In genomic region chr10:80487791-80488538, GRCh38 we compare ENCODE assay signal across 8 cellular contexts. TPM values are rescaled to one million over a fixed set of nuclear protein-coding genes. Genes with fewer than 3 reads are reported as not detected.
DNase-seq lines count a peak whose midpoint lies in the region; ATAC-seq and TF ChIP-seq lines count a peak whose summit lies in the region.

No MANE protein-coding gene starts in this region.

- peak overlapping the region; percentile 61 to 90 for H3K27ac Mint-ChIP-seq in activated naive CD4-positive, alpha-beta T cell treated with anti-CD3 and anti-CD28 coated beads, Interleukin-2, amount 50 U/mL, for 72 hours
- H3K27ac Mint-ChIP-seq in naive B cell = peak overlapping the region in 5 of 6 donors; percentile 37 to 85 (median 45)
- H3K27ac Mint-ChIP-seq in mesothelial cell of epicardium = no peak overlapping the region

- TF ChIP-seq CTCF in coronary artery (IDR thresholded peaks at IDR 0.05) (no peak), mesothelial cell of epicardium (IDR thresholded peaks at IDR 0.05; ENCODE audit: unreplicated experiment) (no peak)

- peaks cover 28 to 33% of the 10 kb centered on the region in 2 donors for H3K36me3 Mint-ChIP-seq in activated naive CD4-positive, alpha-beta T cell treated with anti-CD3 and anti-CD28 coated beads, Interleukin-2, amount 50 U/mL, for 72 hours
- H3K36me3 Mint-ChIP-seq in naive B cell (peaks cover 26 to 27% of the 10 kb centered on the region in 2 donors), mesothelial cell of epicardium (peaks cover 20% of the 10 kb centered on the region)

- peak; percentile 31 to 65 for ATAC-seq in activated naive CD4-positive, alpha-beta T cell treated with anti-CD3 and anti-CD28 coated beads, Interleukin-2, amount 50 U/mL, for 72 hours
- no peak for ATAC-seq in naive B cell (ENCODE audit: low read depth in 2 of 2)
- ATAC-seq in HG03175 (IDR thresholded peaks at IDR 0.05; ENCODE audit: unreplicated experiment) = no peak

- DNase-seq in CD1c-positive myeloid dendritic cell (ENCODE audit: extremely low spot score) = peak; percentile 85
- DNase-seq in SKM-1 treated with dmso at 0.1 percent for 144 hours (lab: John Stamatoyannopoulos, UW; ENCODE audit: unreplicated experiment) = peak; percentile 92
- peak in 1 of 2 donors; percentile 82 for DNase-seq in activated naive CD4-positive, alpha-beta T cell treated with anti-CD3 and anti-CD28 coated beads, Interleukin-2, amount 50 U/mL, for 72 hours (ENCODE audit: low spot score in 2 of 2)
- DNase-seq in naive B cell = no peak
- DNase-seq in NCI-H510A treated with DMSO at 0.1 percent for 48 hours (lab: John Stamatoyannopoulos, UW) = no peak
- DNase-seq in coronary artery (ENCODE audit: low spot score) = no peak
- no peak for DNase-seq in mesothelial cell of epicardium (ENCODE audit: low spot score in 2 of 2, unreplicated experiment in 2 of 2)

- H3K4me3 ChIP-seq in coronary artery = no peak overlapping the region

- peaks cover 54 to 73% (median 55%) of the 10 kb centered on the region in 3 donors for H3K4me1 Mint-ChIP-seq in naive B cell
- H3K4me1 Mint-ChIP-seq in mesothelial cell of epicardium = peaks cover 22% of the 10 kb centered on the region

- H3K4me3 Mint-ChIP-seq in naive B cell (peak overlapping the region in 1 of 8 donors; percentile 45), mesothelial cell of epicardium (no peak overlapping the region)

- H3K27me3 Mint-ChIP-seq in naive B cell (no peaks in the 10 kb centered on the region), mesothelial cell of epicardium (ENCODE audit: low read depth) (no peaks in the 10 kb centered on the region)

- H3K9me3 Mint-ChIP-seq in activated naive CD4-positive, alpha-beta T cell treated with anti-CD3 and anti-CD28 coated beads, Interleukin-2, amount 50 U/mL, for 72 hours = peaks cover 0 to 10% of the 10 kb centered on the region in 2 donors
- peaks cover 0 to 5% (median 0%) of the 10 kb centered on the region in 7 donors for H3K9me3 Mint-ChIP-seq in naive B cell
- H3K9me3 Mint-ChIP-seq in mesothelial cell of epicardium = no peaks in the 10 kb centered on the region

- peak overlapping the region in 1 of 2 donors; percentile 51 for H3K27ac ChIP-seq in coronary artery

RNA-seq across cellular contexts. Expression of gene TSPAN14, which starts 33.9 kb away (rescaled TPM):
- 10 to 100 TPM; 30.7 to 53.6 TPM for total RNA-seq in activated naive CD4-positive, alpha-beta T cell treated with anti-CD3 and anti-CD28 coated beads, Interleukin-2, amount 50 U/mL, for 72 hours
- polyA plus RNA-seq in naive B cell (ENCODE audit: low read depth in 6 of 6) = 10 to 100 TPM; 31.0 to 60.8 (median 38.1) TPM
- total RNA-seq in mesothelial cell of epicardium = 106 to 113 TPM (median 109 TPM) in 3 replicates

RNA-seq across cellular contexts. Expression of gene SH2D4B, which starts 49.7 kb away (rescaled TPM):
- under 1 TPM in 1 of 2 donors, not detected in 1; 0.14 TPM for total RNA-seq in activated naive CD4-positive, alpha-beta T cell treated with anti-CD3 and anti-CD28 coated beads, Interleukin-2, amount 50 U/mL, for 72 hours
- polyA plus RNA-seq in naive B cell (ENCODE audit: low read depth in 6 of 6) = under 1 TPM in 1 of 6 donors, not detected in 5; 0.19 TPM
- 0.27 to 0.29 TPM (median 0.27 TPM) in 3 replicates for total RNA-seq in mesothelial cell of epicardium

Comparison
In these comparisons a context has a peak if more than half of its experiments do, and no peak if none do; other contexts are left out.
1. DNase-seq: peak in CD1c-positive myeloid dendritic cell (single experiment) and SKM-1 treated with dmso at 0.1 percent for 144 hours (single experiment); none in naive B cell (single experiment), NCI-H510A treated with DMSO at 0.1 percent for 48 hours (single experiment), coronary artery (single experiment) and mesothelial cell of epicardium (0 of 2).
2. ATAC-seq: peak in activated naive CD4-positive, alpha-beta T cell treated with anti-CD3 and anti-CD28 coated beads, Interleukin-2, amount 50 U/mL, for 72 hours (2 of 2); none in naive B cell (0 of 2) and HG03175 (single experiment).